Comparison of ENCODE assay signal across 1 cellular context in the genomic region with DNA sequence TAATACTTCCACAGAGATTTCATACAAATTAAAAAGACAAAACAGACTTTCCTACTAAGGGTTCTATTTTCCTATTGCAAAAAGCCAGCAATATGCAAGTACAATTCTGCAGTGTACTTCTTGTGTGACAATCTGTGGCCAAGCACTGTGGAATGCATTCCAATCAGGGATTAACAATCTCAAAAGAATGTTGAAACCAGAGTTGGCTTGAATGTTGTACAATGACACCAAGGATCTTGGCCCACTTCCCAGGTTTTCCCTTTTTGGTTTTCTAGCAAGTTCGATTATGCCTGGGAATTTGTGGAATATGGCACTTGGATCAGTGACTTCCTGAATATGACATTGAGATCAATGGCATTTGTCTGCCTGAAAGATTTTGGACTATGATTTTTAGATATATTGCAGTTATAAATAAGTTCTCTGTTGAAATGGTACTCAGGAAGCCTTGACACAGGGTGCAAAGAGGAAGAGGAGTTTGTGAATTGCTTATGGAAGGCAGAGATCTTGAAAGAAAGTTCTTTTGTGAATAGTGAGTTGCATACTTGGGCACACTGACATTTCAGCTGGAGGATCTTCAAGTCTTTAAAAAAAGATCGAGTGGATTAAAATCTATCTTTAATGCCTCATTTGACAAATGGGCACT.
TF ChIP-seq lines count a peak whose summit lies in the region.

No MANE protein-coding gene starts in this region.

TF ChIP-seq in SK-N-SH, 30 proteins besides CTCF, POLR2A, EP300 and RAD21 (continued from another document):
- TF ChIP-seq, protein P1, sequence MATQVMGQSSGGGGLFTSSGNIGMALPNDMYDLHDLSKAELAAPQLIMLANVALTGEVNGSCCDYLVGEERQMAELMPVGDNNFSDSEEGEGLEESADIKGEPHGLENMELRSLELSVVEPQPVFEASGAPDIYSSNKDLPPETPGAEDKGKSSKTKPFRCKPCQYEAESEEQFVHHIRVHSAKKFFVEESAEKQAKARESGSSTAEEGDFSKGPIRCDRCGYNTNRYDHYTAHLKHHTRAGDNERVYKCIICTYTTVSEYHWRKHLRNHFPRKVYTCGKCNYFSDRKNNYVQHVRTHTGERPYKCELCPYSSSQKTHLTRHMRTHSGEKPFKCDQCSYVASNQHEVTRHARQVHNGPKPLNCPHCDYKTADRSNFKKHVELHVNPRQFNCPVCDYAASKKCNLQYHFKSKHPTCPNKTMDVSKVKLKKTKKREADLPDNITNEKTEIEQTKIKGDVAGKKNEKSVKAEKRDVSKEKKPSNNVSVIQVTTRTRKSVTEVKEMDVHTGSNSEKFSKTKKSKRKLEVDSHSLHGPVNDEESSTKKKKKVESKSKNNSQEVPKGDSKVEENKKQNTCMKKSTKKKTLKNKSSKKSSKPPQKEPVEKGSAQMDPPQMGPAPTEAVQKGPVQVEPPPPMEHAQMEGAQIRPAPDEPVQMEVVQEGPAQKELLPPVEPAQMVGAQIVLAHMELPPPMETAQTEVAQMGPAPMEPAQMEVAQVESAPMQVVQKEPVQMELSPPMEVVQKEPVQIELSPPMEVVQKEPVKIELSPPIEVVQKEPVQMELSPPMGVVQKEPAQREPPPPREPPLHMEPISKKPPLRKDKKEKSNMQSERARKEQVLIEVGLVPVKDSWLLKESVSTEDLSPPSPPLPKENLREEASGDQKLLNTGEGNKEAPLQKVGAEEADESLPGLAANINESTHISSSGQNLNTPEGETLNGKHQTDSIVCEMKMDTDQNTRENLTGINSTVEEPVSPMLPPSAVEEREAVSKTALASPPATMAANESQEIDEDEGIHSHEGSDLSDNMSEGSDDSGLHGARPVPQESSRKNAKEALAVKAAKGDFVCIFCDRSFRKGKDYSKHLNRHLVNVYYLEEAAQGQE (IDR thresholded peaks at IDR 0.05; ENCODE audit: low read depth, low read length), result no peak
- no peak for TF ChIP-seq SIN3A (IDR thresholded peaks at IDR 0.05; ENCODE audit: borderline replicate concordance, low read depth, low read length)
- TF ChIP-seq MXI1 (IDR thresholded peaks at IDR 0.05; ENCODE audit: low read depth, low read length), result no peak
- TF ChIP-seq, protein P2, sequence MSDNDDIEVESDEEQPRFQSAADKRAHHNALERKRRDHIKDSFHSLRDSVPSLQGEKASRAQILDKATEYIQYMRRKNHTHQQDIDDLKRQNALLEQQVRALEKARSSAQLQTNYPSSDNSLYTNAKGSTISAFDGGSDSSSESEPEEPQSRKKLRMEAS (IDR thresholded peaks at IDR 0.05; ENCODE audit: low read depth), result no peak
- TF ChIP-seq, protein P3, sequence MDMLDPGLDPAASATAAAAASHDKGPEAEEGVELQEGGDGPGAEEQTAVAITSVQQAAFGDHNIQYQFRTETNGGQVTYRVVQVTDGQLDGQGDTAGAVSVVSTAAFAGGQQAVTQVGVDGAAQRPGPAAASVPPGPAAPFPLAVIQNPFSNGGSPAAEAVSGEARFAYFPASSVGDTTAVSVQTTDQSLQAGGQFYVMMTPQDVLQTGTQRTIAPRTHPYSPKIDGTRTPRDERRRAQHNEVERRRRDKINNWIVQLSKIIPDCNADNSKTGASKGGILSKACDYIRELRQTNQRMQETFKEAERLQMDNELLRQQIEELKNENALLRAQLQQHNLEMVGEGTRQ (IDR thresholded peaks at IDR 0.05; ENCODE audit: borderline replicate concordance, low read depth, low read length), result no peak
- TF ChIP-seq FOXM1 (IDR thresholded peaks at IDR 0.05; ENCODE audit: low read depth), result no peak
- peak; percentile 68; the same call in 1 of the 2 replicates for TF ChIP-seq FOSL2 (IDR thresholded peaks at IDR 0.05; ENCODE audit: borderline replicate concordance, low read depth)
- TF ChIP-seq FOXJ3 (CRISPR knock-in tag; IDR thresholded peaks at IDR 0.05), result no peak
- TF ChIP-seq GATA2 (CRISPR knock-in tag; IDR thresholded peaks at IDR 0.05), result no peak
- no peak for TF ChIP-seq GABPA (IDR thresholded peaks at IDR 0.05; ENCODE audit: low read depth)
- TF ChIP-seq TCF12 (IDR thresholded peaks at IDR 0.05), result peak; percentile 76
